Comparison of ENCODE assay signal across 8 cellular contexts in genomic region chr6:33424855-33425667, GRCh38. TPM values are rescaled to one million over a fixed set of nuclear protein-coding genes. Genes with fewer than 3 reads are reported as not detected.
DNase-seq lines count a peak whose midpoint lies in the region; ATAC-seq and TF ChIP-seq lines count a peak whose summit lies in the region.

No MANE protein-coding gene starts in this region.

- no peaks in the 10 kb centered on the region for H3K9me3 Mint-ChIP-seq in progenitor cell of endocrine pancreas (ENCODE audit: low read depth)

- TF ChIP-seq CTCF in fibroblast of lung (conservative IDR thresholded peaks at IDR 0.05 in 1 of 2, IDR thresholded peaks at IDR 0.05 in 1 of 2; ENCODE audit: low read depth in 1 of 2, low read length in 2 of 2) (no peak), progenitor cell of endocrine pancreas (IDR thresholded peaks at IDR 0.05; ENCODE audit: unreplicated experiment) (no peak)

- H3K4me1 ChIP-seq in SJCRH30 (peaks cover 13% of the 10 kb centered on the region), fibroblast of lung (ENCODE audit: control insufficient read depth, extremely low read depth, insufficient read depth, low read length) (peaks cover 21% of the 10 kb centered on the region)

- DNase-seq in ELF-1 (ENCODE audit: low read depth, low spot score) (peak; percentile 9), SJCRH30 (no peak), fibroblast of lung (ENCODE audit: low read depth in 2 of 2) (no peak), progenitor cell of endocrine pancreas (ENCODE audit: low spot score, unreplicated experiment) (no peak), dermis blood vessel endothelial cell (no peak), NCI-H1417 treated with DMSO at 0.1 percent for 48 hours (lab: John Stamatoyannopoulos, UW) (no peak)

- peaks cover 46% of the 10 kb centered on the region for H3K4me1 Mint-ChIP-seq in progenitor cell of endocrine pancreas (ENCODE audit: low read depth)

- H3K27me3 ChIP-seq in SJCRH30 (peaks cover 19% of the 10 kb centered on the region), fibroblast of lung (ENCODE audit: control insufficient read depth, insufficient read depth, low read length) (no peaks in the 10 kb centered on the region)

- H3K4me3 ChIP-seq in SJCRH30 (peak overlapping the region; percentile 59), fibroblast of lung (replicated peaks in 1 of 4; ENCODE audit: control extremely low read depth in 1 of 4, insufficient read depth in 1 of 4, low read depth in 3 of 4, low read length in 4 of 4) (peak overlapping the region; percentile 39 to 73 (median 54))

- no peaks in the 10 kb centered on the region for H3K36me3 Mint-ChIP-seq in progenitor cell of endocrine pancreas (ENCODE audit: insufficient read depth)

- H3K79me2 ChIP-seq in fibroblast of lung (ENCODE audit: control insufficient read depth, insufficient read depth, low read length): peaks cover 24% of the 10 kb centered on the region

- peak overlapping the region; percentile 44 for H3K9ac ChIP-seq in fibroblast of lung (ENCODE audit: insufficient read depth, low read length)

- peak overlapping the region; percentile 92 for H3K27ac Mint-ChIP-seq in progenitor cell of endocrine pancreas

- H3K9me3 ChIP-seq in SJCRH30 (replicated peaks) (no peaks in the 10 kb centered on the region), fibroblast of lung (ENCODE audit: control insufficient read depth, insufficient read depth, low read depth, low read length) (no peaks in the 10 kb centered on the region)

- H4K20me1 ChIP-seq in fibroblast of lung (ENCODE audit: control insufficient read depth, extremely low read depth, insufficient read depth, low read length): no peaks in the 10 kb centered on the region

- H3K27me3 Mint-ChIP-seq in progenitor cell of endocrine pancreas: no peaks in the 10 kb centered on the region

- ATAC-seq in GM19467 (IDR thresholded peaks at IDR 0.05; ENCODE audit: unreplicated experiment): no peak
- ATAC-seq in GM19463 (IDR thresholded peaks at IDR 0.05; ENCODE audit: unreplicated experiment): no peak

- H3K4me2 ChIP-seq in fibroblast of lung (ENCODE audit: extremely low read depth, insufficient read depth, low read length): peak overlapping the region; percentile 95

- H3K36me3 ChIP-seq in SJCRH30 (no peaks in the 10 kb centered on the region), fibroblast of lung (ENCODE audit: control insufficient read depth, insufficient read depth, low read length) (peaks cover 6% of the 10 kb centered on the region)

- H2AFZ ChIP-seq in fibroblast of lung (ENCODE audit: low read length): no peak overlapping the region

- H3K4me3 Mint-ChIP-seq in progenitor cell of endocrine pancreas (ENCODE audit: low read depth): peak overlapping the region; percentile 85

- H3K27ac ChIP-seq in SJCRH30 (peak overlapping the region; percentile 39; the same call in 1 of the 2 replicates), fibroblast of lung (ENCODE audit: insufficient read depth, low read length) (peak overlapping the region; percentile 72)

RNA-seq across cellular contexts. Expression of gene SYNGAP1, which starts 5.2 kb away (rescaled TPM):
- total RNA-seq in SJCRH30 (2014; rRNA removed; shearing (Covaris generic)): 1.8 and 2.5 TPM in 2 replicates
- total RNA-seq in fibroblast of lung: 4.6 and 7.3 TPM in 2 replicates
- polyA plus RNA-seq in fibroblast of lung: 3.6 and 5.9 TPM in 2 replicates
- polyA plus RNA-seq in fibroblast of lung (2012): 13.7 and 14.9 TPM in 2 replicates
- polyA minus RNA-seq in fibroblast of lung (ENCODE audit: low replicate concordance): 8.8 and 12.5 TPM in 2 replicates
- 59.9 and 60.3 TPM in 2 replicates for total RNA-seq in progenitor cell of endocrine pancreas
- 2.4 and 2.5 TPM in 2 replicates for total RNA-seq in dermis blood vessel endothelial cell

RNA-seq across cellular contexts. Expression of gene CUTA, which starts 7.2 kb away (rescaled TPM):
- 181 and 210 TPM in 2 replicates for total RNA-seq in SJCRH30 (2014; rRNA removed; shearing (Covaris generic))
- total RNA-seq in fibroblast of lung (105 and 127 TPM in 2 replicates), progenitor cell of endocrine pancreas (252 and 264 TPM in 2 replicates), dermis blood vessel endothelial cell (61.3 and 61.7 TPM in 2 replicates)
- 264 and 347 TPM in 2 replicates for polyA plus RNA-seq in fibroblast of lung
- polyA plus RNA-seq in fibroblast of lung (2012): 404 and 504 TPM in 2 replicates
- polyA minus RNA-seq in fibroblast of lung (ENCODE audit: low replicate concordance): 203 and 241 TPM in 2 replicates

RNA-seq across cellular contexts. Expression of gene PHF1, which starts 14.2 kb away (rescaled TPM):
- total RNA-seq in SJCRH30 (2014; rRNA removed; shearing (Covaris generic)): 21.8 and 25.5 TPM in 2 replicates
- total RNA-seq in fibroblast of lung (24.4 and 28.9 TPM in 2 replicates), progenitor cell of endocrine pancreas (58.1 and 58.4 TPM in 2 replicates), dermis blood vessel endothelial cell (14.4 and 16.5 TPM in 2 replicates)
- polyA plus RNA-seq in fibroblast of lung: 29.6 and 32.9 TPM in 2 replicates
- 33.7 and 33.9 TPM in 2 replicates for polyA plus RNA-seq in fibroblast of lung (2012)
- polyA minus RNA-seq in fibroblast of lung (ENCODE audit: low replicate concordance): 47.0 and 75.3 TPM in 2 replicates

RNA-seq across cellular contexts. Expression of gene ZBTB9, which starts 29.3 kb away (rescaled TPM):
- 9.0 and 11.4 TPM in 2 replicates for total RNA-seq in SJCRH30 (2014; rRNA removed; shearing (Covaris generic))
- total RNA-seq in fibroblast of lung (4.1 and 4.9 TPM in 2 replicates), progenitor cell of endocrine pancreas (15.4 and 15.7 TPM in 2 replicates), dermis blood vessel endothelial cell (5.5 and 6.3 TPM in 2 replicates)
- 5.2 and 6.7 TPM in 2 replicates for polyA plus RNA-seq in fibroblast of lung
- 5.6 and 8.8 TPM in 2 replicates for polyA plus RNA-seq in fibroblast of lung (2012)
- polyA minus RNA-seq in fibroblast of lung (ENCODE audit: low replicate concordance): 5.5 and 10.2 TPM in 2 replicates

RNA-seq across cellular contexts. Expression of gene KIFC1, which starts 33.4 kb away (rescaled TPM):
- 80.5 and 84.5 TPM in 2 replicates for total RNA-seq in SJCRH30 (2014; rRNA removed; shearing (Covaris generic))
- total RNA-seq in fibroblast of lung (0.51 and 5.3 TPM in 2 replicates), progenitor cell of endocrine pancreas (45.5 and 46.6 TPM in 2 replicates), dermis blood vessel endothelial cell (12.4 and 34.3 TPM in 2 replicates)
- 8.0 and 36.6 TPM in 2 replicates for polyA plus RNA-seq in fibroblast of lung
- polyA plus RNA-seq in fibroblast of lung (2012): 7.5 and 33.4 TPM in 2 replicates
- 6.1 and 27.2 TPM in 2 replicates for polyA minus RNA-seq in fibroblast of lung (ENCODE audit: low replicate concordance)
